9 cellular contexts compared by ENCODE assay signal in the genomic region with DNA sequence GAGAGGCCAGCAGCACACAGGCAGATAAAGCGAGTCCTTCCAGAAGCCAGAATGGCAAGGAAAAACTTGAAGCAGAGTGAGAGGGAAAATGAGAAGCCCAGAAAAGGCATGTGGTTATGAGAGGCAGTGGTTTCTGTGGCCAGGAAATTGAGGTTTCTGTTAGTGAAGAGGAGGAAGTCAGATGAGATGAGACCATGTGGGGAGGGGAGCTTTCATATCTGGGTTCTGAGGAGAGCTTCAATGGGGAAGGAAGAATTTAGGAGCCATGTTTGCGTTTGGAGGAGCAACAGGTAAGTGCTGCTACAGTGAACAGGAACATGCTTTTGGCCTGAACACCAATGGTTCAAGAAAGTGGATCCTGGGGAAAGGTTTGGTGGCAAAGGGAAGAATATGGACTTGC. TPM values are rescaled to one million over a fixed set of nuclear protein-coding genes. Genes with fewer than 3 reads are reported as not detected.
DNase-seq lines count a peak whose midpoint lies in the region; ATAC-seq, FAIRE-seq and TF ChIP-seq lines count a peak whose summit lies in the region.
"Had no signal": no experiment of that assay in that cellular context is flagged by ENCODE, and none has a peak within 500 bp of the region (broad histone marks: within the 10 kb centered on the region; RNA-seq: fewer than 3 reads in every experiment).

No MANE protein-coding gene starts in this region.

- no peaks in the 10 kb centered on the region for H3K9me2 ChIP-seq in Loucy (replicated peaks; ENCODE audit: low read depth, low read length)

- in situ Hi-C loops in GM12878 (cut with MboI) = no loop called here

- FAIRE-seq in GM12878 (lab: Jason Lieb, UNC) = no peak

- no TSS peak for BruUV-seq in GM12878 (replicated peaks; lab: Mats Ljungman, UMichigan)

- POLR2A ChIA-PET in GM12878 (lab: Charles Lee) = interaction anchor here (0.9 to 1.7 kb wide), 3 partner anchors 35 to 82 kb away, joined by 3 to 5 read pairs (median 3); no protein-coding TSS in a partner anchor

- H3K4me2 ChIP-seq in BLaER1 (peak overlapping the region; percentile 79), Loucy (ENCODE audit: low read depth, low read length, poor library complexity, severe bottlenecking) (peak overlapping the region; percentile 78), GM12878 (ENCODE audit: control insufficient read depth, insufficient read depth) (peak overlapping the region; percentile 46)

- DNase-seq in GM12878 (ENCODE audit: low read depth, low spot score) (peak; percentile 13), SHP77 (lab: John Stamatoyannopoulos, UW) (no peak), DMS79 treated with DMSO at 0.1 percent for 48 hours (lab: John Stamatoyannopoulos, UW) (no peak), breast epithelium (ENCODE audit: low spot score in 2 of 2) (no peak), T1000 (lab: John Stamatoyannopoulos, UW) (no peak)

- H3K9me3 ChIP-seq in BLaER1 = no peaks in the 10 kb centered on the region
- no peaks in the 10 kb centered on the region for H3K9me3 ChIP-seq in Loucy (ENCODE audit: insufficient read depth, low read depth, low read length)
- no peaks in the 10 kb centered on the region for H3K9me3 ChIP-seq in GM12878 (replicated peaks; ENCODE audit: control insufficient read depth, insufficient read depth, low read length)
- H3K9me3 ChIP-seq in breast epithelium = no peaks in the 10 kb centered on the region

- 9% methylated on average over 2 of the region's 2 CpGs for WGBS in GM12878 (ENCODE audit: insufficient coverage, insufficient replicate concordance, low lambda C conversion rate, missing lambda C conversion rate)

- intact Hi-C loops in GM12878 (cut with micrococcal nuclease; ENCODE audit: unreplicated experiment) = no loop called here
- intact Hi-C loops in breast epithelium (cut with DNase I; ENCODE audit: low total_unique reads) = no loop called here

- TF ChIP-seq EP300 in GM12878 (IDR thresholded peaks at IDR 0.05; ENCODE audit: borderline replicate concordance in 1 of 2, control insufficient read depth in 1 of 2, low read depth in 2 of 2, low read length in 2 of 2) = no peak

- H3K4me3 ChIP-seq in BLaER1 (peak overlapping the region; percentile 8; the same call in 1 of the 2 replicates), Loucy (ENCODE audit: low read length, poor library complexity, severe bottlenecking) (peak overlapping the region; percentile 58), GM12878 (no peak overlapping the region), breast epithelium (no peak overlapping the region)

- H3K36me3 ChIP-seq in BLaER1 (no peaks in the 10 kb centered on the region), Loucy (ENCODE audit: insufficient read depth, low read length) (no peaks in the 10 kb centered on the region), GM12878 (ENCODE audit: control insufficient read depth in 2 of 2, insufficient read depth in 2 of 2, low read length in 1 of 2) (no peaks in the 10 kb centered on the region), breast epithelium (no peaks in the 10 kb centered on the region)

- H3K27ac ChIP-seq in BLaER1 (peak overlapping the region; percentile 37), GM12878 (ENCODE audit: control insufficient read depth, insufficient read depth) (no peak overlapping the region), breast epithelium (no peak overlapping the region)

- H3K27me3 ChIP-seq in BLaER1 (no peaks in the 10 kb centered on the region), Loucy (ENCODE audit: insufficient read depth, low read length, poor library complexity, severe bottlenecking) (no peaks in the 10 kb centered on the region), GM12878 (replicated peaks in 1 of 2; ENCODE audit: control insufficient read depth in 2 of 2, insufficient read depth in 2 of 2, low read length in 1 of 2) (no peaks in the 10 kb centered on the region), breast epithelium (no peaks in the 10 kb centered on the region)

- no peaks in the 10 kb centered on the region for H3K79me2 ChIP-seq in Loucy (ENCODE audit: insufficient read depth, low read length)
- no peaks in the 10 kb centered on the region for H3K79me2 ChIP-seq in GM12878 (ENCODE audit: control insufficient read depth, insufficient read depth, low read length)

- ATAC-seq in GM19452 (IDR thresholded peaks at IDR 0.05; ENCODE audit: unreplicated experiment) = peak; percentile 89
- ATAC-seq in GM12878 = peak; percentile 71

- no peak for TF ChIP-seq RAD21 in GM12878 (IDR thresholded peaks at IDR 0.05; ENCODE audit: insufficient read depth, low read depth, low read length)

- SMC1A ChIA-PET in GM12878 (lab: Charles Lee; ENCODE audit: uncharacterized antibody, unreplicated experiment) = interaction anchor here (0.8 to 7.4 kb wide), 13 partner anchors 10 to 830 kb away, joined by 3 to 123 read pairs (median 4); partner anchors contain the start of gene CD1B

- H3K4me1 ChIP-seq in BLaER1 (peaks cover 37% of the 10 kb centered on the region), Loucy (ENCODE audit: insufficient read depth, low read length, poor library complexity, severe bottlenecking) (peaks cover 43% of the 10 kb centered on the region), GM12878 (ENCODE audit: control insufficient read depth, insufficient read depth, low read length) (peaks cover 9% of the 10 kb centered on the region), breast epithelium (no peaks in the 10 kb centered on the region)

- no peak for TF ChIP-seq POLR2A in GM12878 (IDR thresholded peaks at IDR 0.05; ENCODE audit: low read depth, low read length)
- TF ChIP-seq POLR2A in breast epithelium (IDR thresholded peaks at IDR 0.05) = no peak

- H4K20me1 ChIP-seq in BLaER1 (no peaks in the 10 kb centered on the region), Loucy (ENCODE audit: insufficient read depth, low read length, poor library complexity, severe bottlenecking) (no peaks in the 10 kb centered on the region), GM12878 (ENCODE audit: control insufficient read depth, insufficient read depth) (no peaks in the 10 kb centered on the region)

- no peak overlapping the region for H3K9ac ChIP-seq in BLaER1
- H3K9ac ChIP-seq in Loucy (ENCODE audit: low read depth, low read length, poor library complexity, severe bottlenecking) = peak overlapping the region; percentile 51
- no peak overlapping the region for H3K9ac ChIP-seq in GM12878 (ENCODE audit: control insufficient read depth, insufficient read depth, low read length)

- H2AFZ ChIP-seq in Loucy (ENCODE audit: low read length) (no peak overlapping the region), GM12878 (ENCODE audit: control insufficient read depth, low read depth, low read length) (no peak overlapping the region)

- CTCF ChIA-PET in GM12878 (lab: Yijun Ruan, JAX) = interaction anchor here (0.7 to 5.0 kb wide), 14 partner anchors 10 to 823 kb away, joined by 3 to 105 read pairs (median 6); partner anchors contain the start of gene CD1B

- H3F3A ChIP-seq in Loucy (ENCODE audit: low read depth) = peaks cover 5% of the 10 kb centered on the region; the same call in 1 of the 2 replicates

- RAD21 ChIA-PET in GM12878 (lab: Charles Lee; ENCODE audit: unreplicated experiment) = interaction anchor here (0.6 to 6.2 kb wide), 9 partner anchors 11 to 123 kb away, joined by 3 to 93 read pairs (median 4); partner anchors contain the start of genes CD1B and CD1C

- TF ChIP-seq CTCF in Loucy (conservative IDR thresholded peaks at IDR 0.05; ENCODE audit: low read length) = no peak
- TF ChIP-seq CTCF in GM12878 (IDR thresholded peaks at IDR 0.05 in 2 of 3, conservative IDR thresholded peaks at IDR 0.05 in 1 of 3; ENCODE audit: control insufficient read depth in 2 of 3, extremely low read depth in 1 of 3, insufficient read depth in 1 of 3, low read depth in 3 of 3, low read length in 3 of 3) = no peak
- no peak for TF ChIP-seq CTCF in breast epithelium (IDR thresholded peaks at IDR 0.05)

TF ChIP-seq in GM12878, 131 proteins besides CTCF, POLR2A, EP300 and RAD21 (continues in another document):
- no peak for TF ChIP-seq CHD2 (IDR thresholded peaks at IDR 0.05; ENCODE audit: borderline replicate concordance, low read depth, low read length)
- peak; percentile 11; the same call in 1 of the 2 replicates for TF ChIP-seq SPI1 (IDR thresholded peaks at IDR 0.05; ENCODE audit: borderline replicate concordance, insufficient read depth, low read depth, low read length)
- TF ChIP-seq NFIC (IDR thresholded peaks at IDR 0.05; ENCODE audit: low read depth, low read length) = peak; percentile 73

RNA-seq across cellular contexts. Expression of gene CD1A, which starts 6.1 kb away (rescaled TPM):
- not detected in 2 replicates for total RNA-seq in GM12878 (2013; cell fraction: nucleolus; rRNA removed)
- total RNA-seq in GM12878 (2014; rRNA removed) (0.49 and 0.56 TPM in 2 replicates), GM12878 (2014; rRNA removed; fragmentation: Illumina TruSeq; extraction: Trizol) (0.58 and 0.69 TPM in 2 replicates), GM12878 (2021) (0.48 and 0.85 TPM in 2 replicates), breast epithelium (not detected)
- 0.20 TPM for polyA plus RNA-seq in GM12878 (2011; ENCODE audit: low read depth)
- polyA plus RNA-seq in GM12878 (2011; rRNA removed) (0.26 and 0.39 TPM in 2 replicates), GM12878 (2014; fragmentation: Illumina TruSeq; extraction: Trizol) (1.0 and 1.1 TPM in 2 replicates), GM12878 (2014; fragmentation: Nextera tagmentation; extraction: Ambion mirVana) (under 1 TPM; 0.53 to 0.80 TPM), GM12878 (2014; rRNA removed) (0.40 and 0.63 TPM in 2 replicates), GM12878 (2016; fragmentation: Nextera tagmentation; extraction: Ambion mirVana) (under 1 TPM in 1 of 2 experiments, not detected in 1; 0.13 TPM)
- polyA plus RNA-seq in GM12878 (2011; cell fraction: cytosol; rRNA removed) = 0.16 and 0.22 TPM in 2 replicates
- polyA plus RNA-seq in GM12878 (2011; cell fraction: nucleus; rRNA removed) = 0.09 and 0.19 TPM in 2 replicates
- 0.07 and 0.16 TPM in 2 replicates for polyA plus RNA-seq in GM12878 (2012)
- 0.10 and 0.22 TPM in 2 replicates for polyA minus RNA-seq in GM12878 (2011; rRNA and poly(A)+ RNA removed)
- polyA minus RNA-seq in GM12878 (2011; cell fraction: cytosol; rRNA and poly(A)+ RNA removed) = not detected in 2 replicates
- polyA minus RNA-seq in GM12878 (2011; cell fraction: nucleus; rRNA and poly(A)+ RNA removed) = not detected in 2 replicates
- total RNA-seq: fibroblast of villous mesenchyme had no signal

RNA-seq across cellular contexts. Expression of gene CD1C, which starts 41.6 kb away (rescaled TPM):
- 4.2 and 4.8 TPM in 2 replicates for total RNA-seq in GM12878 (2013; cell fraction: nucleolus; rRNA removed)
- total RNA-seq in GM12878 (2014; rRNA removed) (7.2 and 7.8 TPM in 2 replicates), GM12878 (2014; rRNA removed; fragmentation: Illumina TruSeq; extraction: Trizol) (8.5 and 10.0 TPM in 2 replicates), GM12878 (2021) (6.0 and 8.4 TPM in 2 replicates), breast epithelium (1 to 10 TPM in 2 of 3 donors, under 1 TPM in 1; 0.66 to 2.5 (median 2.1) TPM)
- polyA plus RNA-seq in GM12878 (2011; ENCODE audit: low read depth) = 26.4 TPM
- polyA plus RNA-seq in GM12878 (2011; rRNA removed) (1.1 and 1.6 TPM in 2 replicates), GM12878 (2014; fragmentation: Illumina TruSeq; extraction: Trizol) (12.8 TPM in 2 replicates), GM12878 (2014; fragmentation: Nextera tagmentation; extraction: Ambion mirVana) (10 to 100 TPM; 16.5 to 19.0 TPM), GM12878 (2014; rRNA removed) (10.2 and 10.5 TPM in 2 replicates), GM12878 (2016; fragmentation: Nextera tagmentation; extraction: Ambion mirVana) (1 to 10 TPM in 1 of 2 experiments, under 1 TPM in 1; 0.82 to 1.1 TPM)
- polyA plus RNA-seq in GM12878 (2011; cell fraction: cytosol; rRNA removed) = 0.84 and 1.2 TPM in 2 replicates
- 0.44 and 0.76 TPM in 2 replicates for polyA plus RNA-seq in GM12878 (2011; cell fraction: nucleus; rRNA removed)
- polyA plus RNA-seq in GM12878 (2012) = 6.1 and 24.6 TPM in 2 replicates
- 0.73 and 0.88 TPM in 2 replicates for polyA minus RNA-seq in GM12878 (2011; rRNA and poly(A)+ RNA removed)
- not detected in 2 replicates for polyA minus RNA-seq in GM12878 (2011; cell fraction: cytosol; rRNA and poly(A)+ RNA removed)
- 0.24 TPM in 1 of 2 replicates, not detected in the other for polyA minus RNA-seq in GM12878 (2011; cell fraction: nucleus; rRNA and poly(A)+ RNA removed)
- total RNA-seq: fibroblast of villous mesenchyme had no signal

Comparison
In these comparisons a context has a peak if more than half of its experiments do, and no peak if none do; other contexts are left out.
1. H3K4me3 ChIP-seq: peak in BLaER1 (single experiment) and Loucy (single experiment); none in GM12878 (single experiment) and breast epithelium (0 of 3).
2. Peak in every context shown above with its lines, with median percentiles within 50 percentile points of each other: H3K4me2 ChIP-seq.